ENCODE assay signal across 21 cellular contexts in the genomic region with DNA sequence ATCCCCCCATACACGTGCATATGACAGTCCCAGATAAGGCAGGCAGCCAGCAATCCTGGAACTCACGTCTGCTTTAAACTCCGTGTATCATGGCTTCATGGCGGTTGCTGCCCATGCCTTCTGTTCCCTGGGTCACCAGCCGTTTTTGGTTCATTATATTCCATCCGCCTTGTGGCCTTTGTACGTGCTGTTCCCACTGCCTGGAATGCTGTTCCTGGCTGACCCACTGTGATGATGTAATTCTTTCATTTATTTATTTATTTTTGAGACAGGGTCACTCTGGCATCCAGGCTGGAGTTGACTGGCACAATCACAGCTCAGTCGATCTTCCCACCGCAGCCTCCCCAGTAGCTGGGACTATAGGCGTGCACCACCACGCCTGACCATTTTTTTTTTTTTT.
DNase-seq lines count a peak whose midpoint lies in the region; ATAC-seq, FAIRE-seq and TF ChIP-seq lines count a peak whose summit lies in the region.
"Had no signal": no experiment of that assay in that cellular context is flagged by ENCODE, and none has a peak within 500 bp of the region (broad histone marks: within the 10 kb centered on the region; RNA-seq: fewer than 3 reads in every experiment).

No MANE protein-coding gene starts in this region.

- H3K79me1 ChIP-seq in H1 (ENCODE audit: low read depth, low read length) (no peaks in the 10 kb centered on the region), mesenchymal stem cell (replicated peaks; ENCODE audit: low read length, poor library complexity, severe bottlenecking) (peaks cover 9% of the 10 kb centered on the region)

- no peaks in the 10 kb centered on the region for H3K36me3 ChIP-seq in cardiac muscle cell
- H3K36me3 ChIP-seq in H1 (ENCODE audit: control insufficient read depth in 2 of 4, insufficient read depth in 4 of 4, low read length in 3 of 4), result no peaks in the 10 kb centered on the region
- H3K36me3 ChIP-seq in mesenchymal stem cell (ENCODE audit: control insufficient read depth in 1 of 2, insufficient read depth in 2 of 2, low read depth in 1 of 2, low read length in 2 of 2), result peaks cover 0 to 14% of the 10 kb centered on the region in 2 experiments
- no peaks in the 10 kb centered on the region for H3K36me3 ChIP-seq in vagina
- H3K36me3 ChIP-seq: BLaER1 had no signal

- H3K4me3 ChIP-seq in cardiac muscle cell (no peak overlapping the region), H1 (ENCODE audit: extremely low read depth in 1 of 4, insufficient read depth in 2 of 4, low read depth in 3 of 4, low read length in 4 of 4) (no peak overlapping the region), mesenchymal stem cell (ENCODE audit: insufficient read depth in 1 of 2, low read depth in 1 of 2, low read length in 2 of 2) (no peak overlapping the region), vagina (no peak overlapping the region)
- H3K4me3 ChIP-seq: BLaER1 had no signal

- H4K8ac ChIP-seq in H1 (ENCODE audit: extremely low read depth, insufficient read depth, low read length), result no peak overlapping the region
- no peak overlapping the region for H4K8ac ChIP-seq in mesenchymal stem cell (ENCODE audit: low read length)

- H3K23ac ChIP-seq in H1 (ENCODE audit: insufficient read length) (no peak overlapping the region), mesenchymal stem cell (ENCODE audit: low read length in 2 of 2) (no peak overlapping the region)

- no peak overlapping the region for H2BK15ac ChIP-seq in H1 (ENCODE audit: low read length)
- H2BK15ac ChIP-seq in mesenchymal stem cell (ENCODE audit: low read depth, poor library complexity, severe bottlenecking), result no peak overlapping the region

- TF ChIP-seq POLR2A in H1 (IDR thresholded peaks at IDR 0.05; ENCODE audit: control extremely low read depth in 1 of 2, low read depth in 2 of 2, low read length in 2 of 2), result no peak
- no peak for TF ChIP-seq POLR2A in vagina (IDR thresholded peaks at IDR 0.05)

- no peaks in the 10 kb centered on the region for H4K20me1 ChIP-seq in H1 (replicated peaks in 1 of 2; ENCODE audit: control insufficient read depth in 1 of 2, insufficient read depth in 2 of 2, low read length in 2 of 2)
- H4K20me1 ChIP-seq: BLaER1 had no signal

- H2AK5ac ChIP-seq in H1 (ENCODE audit: low read depth, low read length) (no peak overlapping the region), mesenchymal stem cell (ENCODE audit: low read length, severe bottlenecking) (no peak overlapping the region)

- no peak overlapping the region for H4K5ac ChIP-seq in H1 (ENCODE audit: insufficient read length, low read depth, low read length)

- no peak overlapping the region for H2BK120ac ChIP-seq in H1 (replicated peaks; ENCODE audit: low read depth, low read length)
- H2BK120ac ChIP-seq in mesenchymal stem cell (ENCODE audit: low read depth, low read length), result no peak overlapping the region

- peaks cover 27% of the 10 kb centered on the region for H3K4me1 Mint-ChIP-seq in Calu3 (ENCODE audit: low read depth, unreplicated experiment)
- H3K4me1 Mint-ChIP-seq: CD8-positive, alpha-beta memory T cell had no signal

- H3K9me3 Mint-ChIP-seq in Calu3 (ENCODE audit: low read depth, unreplicated experiment), result no peaks in the 10 kb centered on the region
- H3K9me3 Mint-ChIP-seq: CD4-positive, alpha-beta T cell; CD8-positive, alpha-beta memory T cell had no signal

- H3K27ac Mint-ChIP-seq in Calu3 (ENCODE audit: unreplicated experiment), result no peak overlapping the region
- H3K27ac Mint-ChIP-seq: B cell; CD4-positive, alpha-beta T cell; CD8-positive, alpha-beta memory T cell had no signal

- H3K9me3 ChIP-seq in cardiac muscle cell (ENCODE audit: low read depth) (no peaks in the 10 kb centered on the region), H1 (ENCODE audit: insufficient read depth in 2 of 2, low read depth in 1 of 2, low read length in 1 of 2) (no peaks in the 10 kb centered on the region), mesenchymal stem cell (ENCODE audit: control insufficient read depth, low read length) (no peaks in the 10 kb centered on the region), vagina (no peaks in the 10 kb centered on the region)
- H3K9me3 ChIP-seq: BLaER1 had no signal

- BruUV-seq in Calu3 (replicated peaks; lab: Mats Ljungman, UMichigan), result no TSS peak

- H3K36me3 Mint-ChIP-seq in Calu3 (ENCODE audit: insufficient read depth, unreplicated experiment), result no peaks in the 10 kb centered on the region
- H3K36me3 Mint-ChIP-seq: CD8-positive, alpha-beta memory T cell had no signal

- H3K27me3 ChIP-seq in cardiac muscle cell (no peaks in the 10 kb centered on the region), H1 (replicated peaks in 1 of 4; ENCODE audit: control insufficient read depth in 3 of 4, extremely low read depth in 1 of 4, insufficient read depth in 3 of 4, low read length in 3 of 4) (no peaks in the 10 kb centered on the region; a peak in 1 of 7 replicates), mesenchymal stem cell (ENCODE audit: control insufficient read depth in 1 of 2, insufficient read depth in 1 of 2, low read length in 2 of 2) (peaks cover 0 to 25% of the 10 kb centered on the region in 2 experiments), vagina (no peaks in the 10 kb centered on the region)
- H3K27me3 ChIP-seq: BLaER1 had no signal

- H3K9ac ChIP-seq in H1 (replicated peaks in 1 of 4; ENCODE audit: extremely low read depth in 1 of 4, low read depth in 3 of 4, low read length in 3 of 4) (no peak overlapping the region), mesenchymal stem cell (ENCODE audit: low read length) (no peak overlapping the region)
- H3K9ac ChIP-seq: BLaER1 had no signal

- H4K91ac ChIP-seq in H1 (replicated peaks; ENCODE audit: insufficient read length, low read length), result no peak overlapping the region
- no peak overlapping the region for H4K91ac ChIP-seq in mesenchymal stem cell (ENCODE audit: low read length)

- H2BK5ac ChIP-seq in H1 (ENCODE audit: low read depth, low read length) (no peak overlapping the region; the same call in 1 of the 2 replicates), mesenchymal stem cell (ENCODE audit: low read depth, low read length, poor library complexity, severe bottlenecking) (no peak overlapping the region)

- H3K79me2 ChIP-seq in H1 (ENCODE audit: control insufficient read depth in 1 of 2, insufficient read depth in 2 of 2, low read length in 2 of 2), result no peaks in the 10 kb centered on the region

- H2AFZ ChIP-seq in H1 (ENCODE audit: low read length), result no peak overlapping the region
- peak overlapping the region; percentile 3 for H2AFZ ChIP-seq in mesenchymal stem cell (ENCODE audit: low read depth, low read length)

- FAIRE-seq in H1 (lab: Jason Lieb, UNC), result no peak
- FAIRE-seq: A204.1, GM12892 had no signal

- TF ChIP-seq CTCF in cardiac muscle cell (IDR thresholded peaks at IDR 0.05; ENCODE audit: low read depth, low read length), result no peak
- no peak for TF ChIP-seq CTCF in H1 (IDR thresholded peaks at IDR 0.05; ENCODE audit: control extremely low read depth in 1 of 3, insufficient read depth in 1 of 3, low read depth in 1 of 3, low read length in 3 of 3)
- TF ChIP-seq CTCF in vagina (IDR thresholded peaks at IDR 0.05), result no peak
- no peak for TF ChIP-seq CTCF in Calu3 (IDR thresholded peaks at IDR 0.05; ENCODE audit: unreplicated experiment)

- DNase-seq in cardiac muscle cell (ENCODE audit: low read depth in 1 of 2, low spot score in 1 of 2) (no peak), left ventricle myocardium superior (no peak), H1 (ENCODE audit: low read depth in 1 of 2, low spot score in 2 of 2) (no peak), mesenchymal stem cell (no peak), vagina (ENCODE audit: extremely low spot score in 2 of 2) (no peak), HUDEP-2 (lab: John Stamatoyannopoulos, UW; ENCODE audit: unreplicated experiment in 76 of 76) (no peak), Calu3 (no peak), SW 1271 (lab: John Stamatoyannopoulos, UW) (no peak)
- DNase-seq: CD4-positive, alpha-beta T cell; CD8-positive, alpha-beta memory T cell; DMS53; DMS79 treated with DMSO at 0.1 percent for 48 hours; GOT3; H7; HCEC 1CT had no signal

- no peak for TF ChIP-seq RAD21 in H1 (IDR thresholded peaks at IDR 0.05 in 1 of 2, conservative IDR thresholded peaks at IDR 0.05 in 1 of 2; ENCODE audit: low read depth in 2 of 2, low read length in 2 of 2)

- H3K27ac ChIP-seq in cardiac muscle cell, result peak overlapping the region; percentile 76
- no peak overlapping the region for H3K27ac ChIP-seq in H1 (ENCODE audit: low read depth, low read length)
- H3K27ac ChIP-seq in mesenchymal stem cell (ENCODE audit: low read length, poor library complexity, severe bottlenecking), result no peak overlapping the region
- H3K27ac ChIP-seq in vagina, result peak overlapping the region; percentile 66
- H3K27ac ChIP-seq: 22Rv1, C4-2B had no signal

- no peak for ATAC-seq in left ventricle myocardium superior

- H3K4me3 Mint-ChIP-seq in Calu3 (ENCODE audit: low read depth, unreplicated experiment), result no peak overlapping the region
- H3K4me3 Mint-ChIP-seq: B cell; CD4-positive, alpha-beta T cell; CD8-positive, alpha-beta memory T cell had no signal

- H3K4ac ChIP-seq in H1 (replicated peaks; ENCODE audit: insufficient read length, low read depth, low read length) (no peak overlapping the region), mesenchymal stem cell (ENCODE audit: low read depth in 1 of 2, low read length in 2 of 2) (no peak overlapping the region)

- no peak overlapping the region for H2BK12ac ChIP-seq in H1 (ENCODE audit: low read depth, low read length)
- H2BK12ac ChIP-seq in mesenchymal stem cell (ENCODE audit: low read length in 2 of 2), result peak overlapping the region in 1 of 2 experiments; percentile 6

- CTCF ChIA-PET in H1 (lab: Charles Lee; ENCODE audit: partially characterized antibody) (interaction anchor here (1.0 to 15.1 kb wide), 8 partner anchors 11 to 134 kb away, joined by 3 to 277 read pairs (median 4); no protein-coding TSS in a partner anchor), Calu3 (lab: Charles Lee) (interaction anchor here (0.7 kb wide), 1 partner anchor 134 kb away, joined by 5 read pairs; no protein-coding TSS in a partner anchor)

- WGBS in H1 (ENCODE audit: extremely low coverage in 1 of 2, insufficient coverage in 1 of 2, insufficient read length in 1 of 2, insufficient replicate concordance in 2 of 2, low coverage in 1 of 2, low lambda C conversion rate in 2 of 2, missing lambda C conversion rate in 1 of 2), 2 experiments, result 94% methylated on average over 11 of the region's 11 CpGs; no CpG with 5 or more reads in 1 of the 2 experiments
- 96% methylated on average over 10 of the region's 11 CpGs for whole genome bisulfite sequencing in mesenchymal stem cell

- TF ChIP-seq EP300 in H1 (IDR thresholded peaks at IDR 0.05; ENCODE audit: borderline replicate concordance in 1 of 2, low read depth in 2 of 2, low read length in 2 of 2), result no peak

- POLR2A ChIA-PET in H1 (lab: Charles Lee; ENCODE audit: partially characterized antibody), result interaction anchor here (1.1 kb wide), 1 partner anchor 15 kb away, joined by 3 read pairs; no protein-coding TSS in a partner anchor

- H3K27me3 Mint-ChIP-seq in Calu3 (ENCODE audit: unreplicated experiment), result peaks cover 64% of the 10 kb centered on the region

- no peak overlapping the region for H3K4me2 ChIP-seq in H1 (ENCODE audit: insufficient read depth in 1 of 2, low read depth in 2 of 2, low read length in 2 of 2)
- no peak overlapping the region for H3K4me2 ChIP-seq in mesenchymal stem cell (ENCODE audit: low read length, poor library complexity, severe bottlenecking)

- peaks cover 46% of the 10 kb centered on the region for H3K4me1 ChIP-seq in cardiac muscle cell (ENCODE audit: low read depth)
- peaks cover 4 to 27% (median 13%) of the 10 kb centered on the region in 4 experiments for H3K4me1 ChIP-seq in H1 (replicated peaks in 1 of 4; ENCODE audit: control insufficient read depth in 3 of 4, insufficient read depth in 4 of 4, low read length in 3 of 4)
- peaks cover 32% of the 10 kb centered on the region for H3K4me1 ChIP-seq in mesenchymal stem cell (ENCODE audit: control insufficient read depth, insufficient read depth, low read depth, low read length)
- H3K4me1 ChIP-seq in vagina, result peaks cover 54% of the 10 kb centered on the region

- H3K56ac ChIP-seq in H1 (replicated peaks; ENCODE audit: insufficient read length, low read depth, low read length), result no peak overlapping the region

- 0 out of 2 replicates have a peak overlapping the region, but pooled peaks have one; percentile 1 for H2BK20ac ChIP-seq in H1 (ENCODE audit: low read length)

- H3K18ac ChIP-seq in H1 (ENCODE audit: extremely low read depth, low read length), result no peak overlapping the region
- H3K18ac ChIP-seq in mesenchymal stem cell (ENCODE audit: low read depth in 1 of 2, low read length in 2 of 2), result no peak overlapping the region

- H3K14ac ChIP-seq in H1 (ENCODE audit: insufficient read length), result no peak overlapping the region
- no peak overlapping the region for H3K14ac ChIP-seq in mesenchymal stem cell (ENCODE audit: low read length in 2 of 2)

- H3K23me2 ChIP-seq in H1 (ENCODE audit: low read depth, low read length), result no peaks in the 10 kb centered on the region; the same call in 1 of the 2 replicates

- intact Hi-C loops in left ventricle myocardium superior (cut with micrococcal nuclease) (no loop called here), vagina (cut with DNase I) (no loop called here), Calu3 (cut with micrococcal nuclease; ENCODE audit: unreplicated experiment) (no loop called here)

Comparison
In these comparisons a context has a peak if more than half of its experiments do, and no peak if none do; other contexts are left out.
1. H3K27ac ChIP-seq: peak in cardiac muscle cell (single experiment) and vagina (single experiment); none in H1 (single experiment) and mesenchymal stem cell (single experiment).